In genomic region chr11:36507824-36508489, GRCh38 we compare ENCODE assay signal across 8 cellular contexts. TPM values are rescaled to one million over a fixed set of nuclear protein-coding genes. Genes with fewer than 3 reads are reported as not detected.
DNase-seq lines count a peak whose midpoint lies in the region; ATAC-seq and TF ChIP-seq lines count a peak whose summit lies in the region.

No MANE protein-coding gene starts in this region.

- peaks cover 12 to 32% (median 22%) of the 10 kb centered on the region in 11 experiments; a peak in 20 of 22 replicates for H3K36me3 ChIP-seq in BLaER1 treated with 17β-estradiol and CSF1 and Interleukin-3, amounts not matched to agents 10 nM and 100 nM
- H3K36me3 ChIP-seq in Karpas-422 (ENCODE audit: insufficient read depth, low read length) (no peaks in the 10 kb centered on the region), mammary epithelial cell (ENCODE audit: insufficient read depth, low read length) (no peaks in the 10 kb centered on the region)

- H3K79me2 ChIP-seq in Karpas-422 (ENCODE audit: low read length) (peaks cover 61% of the 10 kb centered on the region), mammary epithelial cell (ENCODE audit: insufficient read depth, low read length) (peaks cover 63% of the 10 kb centered on the region)

- no peaks in the 10 kb centered on the region for H3K27me3 Mint-ChIP-seq in natural killer cell (ENCODE audit: low read depth in 2 of 2)

- WGBS in mammary epithelial cell (ENCODE audit: low coverage, missing lambda C conversion rate): 76% methylated on average over 7 of the region's 7 CpGs

- no peaks in the 10 kb centered on the region for H3K9me3 Mint-ChIP-seq in natural killer cell

- peak overlapping the region in 9 of 11 experiments; percentile 90 to 97 (median 93); a peak in 11 of 22 replicates for H3K9ac ChIP-seq in BLaER1 treated with 17β-estradiol and CSF1 and Interleukin-3, amounts not matched to agents 10 nM and 100 nM
- H3K9ac ChIP-seq in Karpas-422 (ENCODE audit: low read length) (peak overlapping the region; percentile 94), mammary epithelial cell (ENCODE audit: insufficient read depth, low read length) (no peak overlapping the region)

- H3K9me3 ChIP-seq in BLaER1 treated with 17β-estradiol and CSF1 and Interleukin-3, amounts not matched to agents 10 nM and 100 nM (replicated peaks in 1 of 11): peaks cover 0 to 3% (median 1%) of the 10 kb centered on the region in 11 experiments; a peak in 8 of 22 replicates
- no peaks in the 10 kb centered on the region for H3K9me3 ChIP-seq in Karpas-422 (ENCODE audit: low read length)
- no peaks in the 10 kb centered on the region for H3K9me3 ChIP-seq in mammary epithelial cell (replicated peaks; ENCODE audit: insufficient read depth, low read length)

- intact Hi-C loops in mammary epithelial cell (cut with micrococcal nuclease) (no loop called here), natural killer cell (cut with micrococcal nuclease) (no loop called here)

- H3K4me3 Mint-ChIP-seq in natural killer cell: peak overlapping the region; percentile 99

- CTCF ChIA-PET in mammary epithelial cell (lab: Charles Lee; ENCODE audit: low non-redundant PET): interaction anchor here (0.6 kb wide), 1 partner anchor 598 kb away, joined by 4 read pairs; no protein-coding TSS in a partner anchor

- H2AFZ ChIP-seq in Karpas-422 (ENCODE audit: low read length) (no peak overlapping the region), mammary epithelial cell (ENCODE audit: low read depth, low read length) (no peak overlapping the region)

- H3K4me3 ChIP-seq in BLaER1 treated with 17β-estradiol and CSF1 and Interleukin-3, amounts not matched to agents 10 nM and 100 nM: peak overlapping the region; percentile 89 to 100 (median 96); a peak in 13 of 20 replicates
- H3K4me3 ChIP-seq in Karpas-422 (ENCODE audit: low read length) (peak overlapping the region; percentile 98), mammary epithelial cell (replicated peaks in 1 of 3; ENCODE audit: insufficient read depth in 1 of 3, low read depth in 2 of 3, low read length in 3 of 3) (peak overlapping the region; percentile 57 to 90 (median 80))

- no peaks in the 10 kb centered on the region for H3K27me3 ChIP-seq in BLaER1 treated with 17β-estradiol and CSF1 and Interleukin-3, amounts not matched to agents 10 nM and 100 nM
- H3K27me3 ChIP-seq in Karpas-422 (ENCODE audit: low read length) (no peaks in the 10 kb centered on the region), mammary epithelial cell (ENCODE audit: insufficient read depth, low read length) (no peaks in the 10 kb centered on the region)

- no peaks in the 10 kb centered on the region for H3K9me2 ChIP-seq in Karpas-422 (replicated peaks; ENCODE audit: insufficient read depth, low read length)

- no TSS peak for BruUV-seq in mammary epithelial cell (replicated peaks; lab: Mats Ljungman, UMichigan)

- H3K4me1 Mint-ChIP-seq in natural killer cell: peaks cover 56 to 58% of the 10 kb centered on the region in 2 donors

- 0 out of 22 replicates have a peak overlapping the region, but pooled peaks of 2 of the 11 experiments have one; percentile 93 to 94 for H3K27ac ChIP-seq in BLaER1 treated with 17β-estradiol and CSF1 and Interleukin-3, amounts not matched to agents 10 nM and 100 nM
- H3K27ac ChIP-seq in Karpas-422 (ENCODE audit: low read length) (no peak overlapping the region), mammary epithelial cell (ENCODE audit: insufficient read depth, low read depth, low read length) (no peak overlapping the region), substantia nigra (ENCODE audit: low read depth, low read length, poor library complexity, severe bottlenecking) (no peak overlapping the region)

- in situ Hi-C loops in mammary epithelial cell (cut with MboI; ENCODE audit: low sequenced_read_pairs in 2 of 2): no loop called here

- TF ChIP-seq CTCF in mammary epithelial cell (conservative IDR thresholded peaks at IDR 0.05 in 1 of 2, IDR thresholded peaks at IDR 0.05 in 1 of 2; ENCODE audit: extremely low read depth in 1 of 2, insufficient read depth in 1 of 2, low read depth in 1 of 2, low read length in 2 of 2): no peak
- TF ChIP-seq CTCF in natural killer cell (IDR thresholded peaks at IDR 0.05): no peak

- H3K27ac Mint-ChIP-seq in natural killer cell: peak overlapping the region; percentile 91 to 94

- H3K4me2 ChIP-seq in BLaER1 treated with 17β-estradiol and CSF1 and Interleukin-3, amounts not matched to agents 10 nM and 100 nM: peak overlapping the region; percentile 79 to 97 (median 89)
- peak overlapping the region; percentile 77 for H3K4me2 ChIP-seq in Karpas-422 (ENCODE audit: low read depth, low read length, poor library complexity, severe bottlenecking)
- peak overlapping the region; percentile 78 for H3K4me2 ChIP-seq in mammary epithelial cell (ENCODE audit: insufficient read depth, low read depth, low read length)

- no peak for DNase-seq in Karpas-422
- DNase-seq in mammary epithelial cell: no peak
- no peak for DNase-seq in natural killer cell
- no peak for DNase-seq in GM19240 (ENCODE audit: insufficient read length, low spot score)
- no peak for DNase-seq in ecto neural progenitor cell (ENCODE audit: low spot score)
- DNase-seq in substantia nigra (lab: John Stamatoyannopoulos, UW): no peak

- ATAC-seq in natural killer cell (no peak), GM21528 (IDR thresholded peaks at IDR 0.05; ENCODE audit: low FRiP score, unreplicated experiment) (no peak)

- dilution Hi-C loops in mammary epithelial cell (cut with HindIII; ENCODE audit: low sequenced_read_pairs): no loop called here

- H4K20me1 ChIP-seq in BLaER1 treated with 17β-estradiol and CSF1 and Interleukin-3, amounts not matched to agents 10 nM and 100 nM: peaks cover 17 to 60% (median 53%) of the 10 kb centered on the region in 11 experiments; a peak in 18 of 22 replicates
- H4K20me1 ChIP-seq in Karpas-422 (ENCODE audit: insufficient read depth, low read depth, low read length) (peaks cover 4% of the 10 kb centered on the region), mammary epithelial cell (ENCODE audit: insufficient read depth, low read length) (no peaks in the 10 kb centered on the region)

- peaks cover 16 to 34% (median 25%) of the 10 kb centered on the region in 10 experiments for H3K4me1 ChIP-seq in BLaER1 treated with 17β-estradiol and CSF1 and Interleukin-3, amounts not matched to agents 10 nM and 100 nM
- H3K4me1 ChIP-seq in Karpas-422 (ENCODE audit: low read length) (peaks cover 13% of the 10 kb centered on the region), mammary epithelial cell (ENCODE audit: insufficient read depth, low read length) (peaks cover 11% of the 10 kb centered on the region)

- no peaks in the 10 kb centered on the region for H3K36me3 Mint-ChIP-seq in natural killer cell

RNA-seq across cellular contexts. Expression of gene TRAF6, which starts 2.1 kb away (rescaled TPM):
- total RNA-seq in Karpas-422 (2014; rRNA removed; shearing (Covaris generic); ENCODE audit: low replicate concordance): 8.7 and 13.2 TPM in 2 replicates
- 10 to 100 TPM; 11.2 to 21.0 TPM for total RNA-seq in mammary epithelial cell
- 6.5 TPM for polyA plus RNA-seq in mammary epithelial cell
- 10.4 TPM for polyA minus RNA-seq in mammary epithelial cell
- 10 to 100 TPM; 37.9 to 43.3 (median 40.2) TPM for total RNA-seq in natural killer cell

RNA-seq across cellular contexts. Expression of gene RAG1, which starts 59.9 kb away (rescaled TPM):
- 0.34 and 0.72 TPM in 2 replicates for total RNA-seq in Karpas-422 (2014; rRNA removed; shearing (Covaris generic); ENCODE audit: low replicate concordance)
- 1 to 10 TPM in 1 of 2 donors, under 1 TPM in 1; 0.64 to 1.0 TPM for total RNA-seq in mammary epithelial cell
- 0.16 TPM for polyA plus RNA-seq in mammary epithelial cell
- polyA minus RNA-seq in mammary epithelial cell: not detected
- total RNA-seq in natural killer cell: 1 to 10 TPM in 2 of 3 donors, under 1 TPM in 1; 0.96 to 2.1 (median 1.4) TPM
